Comparison of ENCODE assay signal across 12 cellular contexts in the genomic region with DNA sequence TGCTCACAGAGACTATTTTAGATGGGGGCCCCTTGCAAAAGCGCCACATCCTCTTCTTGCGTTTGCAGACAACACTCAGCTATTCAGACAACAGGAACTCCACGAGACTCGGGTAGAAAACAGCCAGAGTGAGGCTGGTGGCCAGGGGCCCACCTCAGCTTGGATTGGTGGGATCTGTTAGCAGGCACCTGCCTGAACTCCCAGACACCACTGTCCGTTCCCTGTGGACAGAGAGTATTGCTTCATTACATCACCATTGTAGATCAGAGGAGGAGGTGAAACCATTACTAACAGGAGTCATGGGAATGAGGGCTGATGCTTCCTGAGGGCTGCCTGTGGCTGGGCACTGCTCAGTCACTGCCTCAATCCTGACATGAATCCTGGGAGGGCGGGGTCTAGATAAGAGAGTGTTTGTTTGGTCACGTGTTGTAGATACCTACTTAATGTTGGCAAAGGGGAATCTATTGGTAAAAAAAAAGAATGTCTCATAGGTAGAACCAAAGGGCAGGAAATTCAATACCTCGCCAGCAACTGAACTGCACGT. TPM values are rescaled to one million over a fixed set of nuclear protein-coding genes. Genes with fewer than 3 reads are reported as not detected.
A peak's percentile ranks its signal among the peaks of the same experiment; 100 is the strongest.
DNase-seq lines count a peak whose midpoint lies in the region; ATAC-seq and TF ChIP-seq lines count a peak whose summit lies in the region.
"Had no signal": no experiment of that assay in that cellular context is flagged by ENCODE, and none has a peak within 500 bp of the region (broad histone marks: within the 10 kb centered on the region; RNA-seq: fewer than 3 reads in every experiment).

No MANE protein-coding gene starts in this region.

- no TSS peak for BruUV-seq in Caco-2 (replicated peaks; lab: Mats Ljungman, UMichigan)

- H3K14ac ChIP-seq in neuronal stem cell (ENCODE audit: low read length): no peak overlapping the region

- H3K27me3 ChIP-seq in Caco-2 (replicated peaks; ENCODE audit: control insufficient read depth, insufficient read depth, low read length): no peaks in the 10 kb centered on the region
- no peaks in the 10 kb centered on the region for H3K27me3 ChIP-seq in neuronal stem cell (ENCODE audit: control insufficient read depth in 3 of 3, insufficient read depth in 3 of 3, low read depth in 1 of 3, low read length in 3 of 3)
- H3K27me3 ChIP-seq: heart right ventricle, neural progenitor cell had no signal

- H4K8ac ChIP-seq in neuronal stem cell (ENCODE audit: low read depth, low read length): no peak overlapping the region

- no peak overlapping the region for H4K91ac ChIP-seq in neuronal stem cell (ENCODE audit: low read depth, low read length, poor library complexity)

- no peak overlapping the region for H2AK5ac ChIP-seq in neuronal stem cell (ENCODE audit: low read depth, low read length)

- TF ChIP-seq CTCF in Caco-2 (IDR thresholded peaks at IDR 0.05; ENCODE audit: insufficient read depth in 1 of 2, low read depth in 1 of 2, low read length in 1 of 2, severe bottlenecking in 1 of 2, unreplicated experiment in 1 of 2) (no peak), mesothelial cell of epicardium (IDR thresholded peaks at IDR 0.05; ENCODE audit: unreplicated experiment) (no peak)

- ATAC-seq in activated naive CD8-positive, alpha-beta T cell treated with anti-CD3 and anti-CD28 coated beads, Interleukin-2, amount 50 U/mL, for 24 hours: no peak

- H3K27me3 Mint-ChIP-seq in Caco-2 (ENCODE audit: insufficient read depth, unreplicated experiment): no peaks in the 10 kb centered on the region
- H3K27me3 Mint-ChIP-seq in activated naive CD8-positive, alpha-beta T cell treated with anti-CD3 and anti-CD28 coated beads, Interleukin-2, amount 50 U/mL, for 24 hours: no peaks in the 10 kb centered on the region
- no peaks in the 10 kb centered on the region for H3K27me3 Mint-ChIP-seq in mesothelial cell of epicardium (ENCODE audit: low read depth)

- no peak overlapping the region for H3K4ac ChIP-seq in neuronal stem cell (ENCODE audit: low read length)

- H3K4me2 ChIP-seq in neuronal stem cell (ENCODE audit: insufficient read depth, low read length, poor library complexity, severe bottlenecking): no peak overlapping the region
- H3K4me2 ChIP-seq: neural progenitor cell had no signal

- intact Hi-C loops in Caco-2 (cut with micrococcal nuclease; ENCODE audit: unreplicated experiment): loop anchor here (10.0 kb wide), 1 partner anchor 389 kb away; no protein-coding TSS in a partner anchor

- H2BK15ac ChIP-seq in neuronal stem cell (ENCODE audit: low read length): no peak overlapping the region

- DNase-seq in Caco-2: peak; percentile 24 to 72
- peak; percentile 53 for DNase-seq in NCI-H2029 treated with DMSO at 0.1 percent for 48 hours (lab: John Stamatoyannopoulos, UW)
- DNase-seq in activated naive CD8-positive, alpha-beta T cell treated with anti-CD3 and anti-CD28 coated beads, Interleukin-2, amount 50 U/mL, for 24 hours: no peak
- no peak for DNase-seq in mesothelial cell of epicardium (ENCODE audit: low spot score in 2 of 2, unreplicated experiment in 2 of 2)
- no peak for DNase-seq in activated CD4-positive, CD25-positive, alpha-beta regulatory T cell (lab: John Stamatoyannopoulos, UW)
- no peak for DNase-seq in neuronal stem cell (ENCODE audit: low spot score)
- no peak for DNase-seq in NCI-H748 (lab: John Stamatoyannopoulos, UW; ENCODE audit: unreplicated experiment)
- DNase-seq in hepatic stellate cell (ENCODE audit: low spot score): no peak
- DNase-seq: heart right ventricle, NCI-H774 had no signal

- CTCF ChIA-PET in Caco-2 (lab: Charles Lee): interaction anchor here (1.0 to 1.2 kb wide), 3 partner anchors 11 to 153 kb away, joined by 3 to 5 read pairs (median 4); no protein-coding TSS in a partner anchor

- no peak overlapping the region for H3K23ac ChIP-seq in neuronal stem cell (ENCODE audit: low read depth, low read length, poor library complexity)

- no peak overlapping the region for H3K9ac ChIP-seq in neuronal stem cell (ENCODE audit: low read depth, low read length, poor library complexity)
- H3K9ac ChIP-seq: neural progenitor cell had no signal

- no peak overlapping the region for H3K18ac ChIP-seq in neuronal stem cell (ENCODE audit: low read length)

- H3K36me3 ChIP-seq in Caco-2 (ENCODE audit: control insufficient read depth, insufficient read depth, low read length): no peaks in the 10 kb centered on the region; the same call in 1 of the 2 replicates
- H3K36me3 ChIP-seq in neuronal stem cell (replicated peaks in 1 of 2; ENCODE audit: control insufficient read depth in 2 of 2, insufficient read depth in 2 of 2, low read length in 2 of 2): no peaks in the 10 kb centered on the region
- H3K36me3 ChIP-seq: heart right ventricle, neural progenitor cell had no signal

- H3K4me1 ChIP-seq in Caco-2: peaks cover 10% of the 10 kb centered on the region; the same call in 1 of the 2 replicates
- peaks cover 0 to 4% of the 10 kb centered on the region in 2 donors for H3K4me1 ChIP-seq in neuronal stem cell (ENCODE audit: control insufficient read depth in 2 of 2, insufficient read depth in 1 of 2, low read depth in 1 of 2, low read length in 2 of 2)
- H3K4me1 ChIP-seq: neural progenitor cell had no signal

- no peak overlapping the region for H2BK120ac ChIP-seq in neuronal stem cell (ENCODE audit: low read depth, low read length)

- H3K4me3 Mint-ChIP-seq in Caco-2 (ENCODE audit: unreplicated experiment): no peak overlapping the region
- no peak overlapping the region for H3K4me3 Mint-ChIP-seq in activated naive CD8-positive, alpha-beta T cell treated with anti-CD3 and anti-CD28 coated beads, Interleukin-2, amount 50 U/mL, for 24 hours
- H3K4me3 Mint-ChIP-seq in mesothelial cell of epicardium: no peak overlapping the region
- H3K4me3 Mint-ChIP-seq: neural progenitor cell had no signal

- no peaks in the 10 kb centered on the region for H3K36me3 Mint-ChIP-seq in Caco-2 (ENCODE audit: insufficient read depth, unreplicated experiment)
- H3K36me3 Mint-ChIP-seq in activated naive CD8-positive, alpha-beta T cell treated with anti-CD3 and anti-CD28 coated beads, Interleukin-2, amount 50 U/mL, for 24 hours (ENCODE audit: low read depth): no peaks in the 10 kb centered on the region
- no peaks in the 10 kb centered on the region for H3K36me3 Mint-ChIP-seq in mesothelial cell of epicardium
- H3K36me3 Mint-ChIP-seq: neural progenitor cell had no signal

- H2BK5ac ChIP-seq in neuronal stem cell (ENCODE audit: low read length): no peak overlapping the region

- H3K27ac Mint-ChIP-seq in Caco-2 (ENCODE audit: unreplicated experiment): peak overlapping the region; percentile 16
- peak overlapping the region; percentile 26 for H3K27ac Mint-ChIP-seq in activated naive CD8-positive, alpha-beta T cell treated with anti-CD3 and anti-CD28 coated beads, Interleukin-2, amount 50 U/mL, for 24 hours
- peak overlapping the region; percentile 28 for H3K27ac Mint-ChIP-seq in mesothelial cell of epicardium
- H3K27ac Mint-ChIP-seq: neural progenitor cell had no signal

- H3K27ac ChIP-seq in neuronal stem cell (replicated peaks; ENCODE audit: low read length): no peak overlapping the region
- H3K27ac ChIP-seq: neural progenitor cell, VCaP had no signal

- WGBS in neuronal stem cell (ENCODE audit: extremely low coverage in 2 of 2, insufficient read length in 2 of 2, insufficient replicate concordance in 1 of 2), 2 donors: no CpG with 5 or more reads among the region's 9 CpGs

- H3K9me3 ChIP-seq in Caco-2 (no peaks in the 10 kb centered on the region; the same call in 1 of the 2 replicates), neuronal stem cell (replicated peaks in 1 of 2; ENCODE audit: control insufficient read depth in 2 of 2, insufficient read depth in 1 of 2, low read depth in 1 of 2, low read length in 2 of 2) (peaks cover 3 to 6% of the 10 kb centered on the region in 2 donors)
- H3K9me3 ChIP-seq: heart right ventricle had no signal

- H3K9me3 Mint-ChIP-seq in Caco-2 (ENCODE audit: unreplicated experiment) (no peaks in the 10 kb centered on the region), mesothelial cell of epicardium (no peaks in the 10 kb centered on the region)
- H3K9me3 Mint-ChIP-seq in activated naive CD8-positive, alpha-beta T cell treated with anti-CD3 and anti-CD28 coated beads, Interleukin-2, amount 50 U/mL, for 24 hours: no peaks in the 10 kb centered on the region

- no peak overlapping the region for H2BK12ac ChIP-seq in neuronal stem cell (ENCODE audit: low read length)

- no peaks in the 10 kb centered on the region for H3K4me1 Mint-ChIP-seq in Caco-2 (ENCODE audit: low read depth, unreplicated experiment)
- H3K4me1 Mint-ChIP-seq in activated naive CD8-positive, alpha-beta T cell treated with anti-CD3 and anti-CD28 coated beads, Interleukin-2, amount 50 U/mL, for 24 hours: peaks cover 29% of the 10 kb centered on the region
- H3K4me1 Mint-ChIP-seq in mesothelial cell of epicardium: peaks cover 14% of the 10 kb centered on the region
- H3K4me1 Mint-ChIP-seq: neural progenitor cell had no signal

- POLR2A ChIA-PET in Caco-2 (lab: Charles Lee): no interaction called here

- no peak overlapping the region for H2AFZ ChIP-seq in neuronal stem cell (ENCODE audit: low read length)
- H2AFZ ChIP-seq: neural progenitor cell had no signal

- H3K4me3 ChIP-seq in Caco-2 (ENCODE audit: low read depth, low read length) (no peak overlapping the region), neuronal stem cell (ENCODE audit: low read length in 2 of 2) (no peak overlapping the region)
- H3K4me3 ChIP-seq: heart right ventricle, neural progenitor cell had no signal

- no peaks in the 10 kb centered on the region for H3K79me1 ChIP-seq in neuronal stem cell (ENCODE audit: low read depth, low read length)

RNA-seq across cellular contexts. Expression of gene RAPGEF1, which starts 4.4 kb away (rescaled TPM):
- total RNA-seq in Caco-2 (2022): 71.5 and 75.4 TPM in 2 replicates
- 49.3 to 59.1 TPM (median 50.4 TPM) in 3 replicates for total RNA-seq in mesothelial cell of epicardium
- 34.5 TPM for polyA plus RNA-seq in neuronal stem cell (2013, experiment 1 of 2)
- 33.7 TPM for polyA plus RNA-seq in neuronal stem cell (2013, experiment 2 of 2)

Comparison
In these comparisons a context has a peak if more than half of its experiments do, and no peak if none do; other contexts are left out.
1. DNase-seq: peak in Caco-2 (2 of 2) and NCI-H2029 treated with DMSO at 0.1 percent for 48 hours (single experiment); none in activated naive CD8-positive, alpha-beta T cell treated with anti-CD3 and anti-CD28 coated beads, Interleukin-2, amount 50 U/mL, for 24 hours (single experiment), mesothelial cell of epicardium (0 of 2), activated CD4-positive, CD25-positive, alpha-beta regulatory T cell (0 of 4), neuronal stem cell (single experiment), NCI-H748 (single experiment) and hepatic stellate cell (single experiment).
2. Peak in every context shown above with its lines, with median percentiles within 50 percentile points of each other: H3K27ac Mint-ChIP-seq.